Comparison of ENCODE assay signal across 8 cellular contexts in genomic region chr16:31713945-31714898, GRCh38.
DNase-seq lines count a peak whose midpoint lies in the region; ATAC-seq and TF ChIP-seq lines count a peak whose summit lies in the region.

No MANE protein-coding gene starts in this region.

- ATAC-seq in upper lobe of left lung (ENCODE audit: low FRiP score in 2 of 2) (no peak), GM21619 (IDR thresholded peaks at IDR 0.05; ENCODE audit: unreplicated experiment) (no peak), GM21447 (IDR thresholded peaks at IDR 0.05; ENCODE audit: unreplicated experiment) (no peak)

- peaks cover 35% of the 10 kb centered on the region for H3K4me1 Mint-ChIP-seq in brain

- H3K4me3 ChIP-seq in lower leg skin (ENCODE audit: low read depth, poor library complexity, severe bottlenecking) = peak overlapping the region; percentile 90
- H3K4me3 ChIP-seq in upper lobe of left lung = peak overlapping the region; percentile 43 to 94 (median 85)

- H3K27ac ChIP-seq in KOPT-K1 (ENCODE audit: low read depth, low read length, poor library complexity, severe bottlenecking) (peak overlapping the region; percentile 87), upper lobe of left lung (peak overlapping the region; percentile 96 to 97 (median 96))

- peak overlapping the region; percentile 100 for H3K4me3 Mint-ChIP-seq in brain

- H3K9me3 ChIP-seq in KOPT-K1 (ENCODE audit: insufficient read depth, low read length, poor library complexity, severe bottlenecking) = peaks cover 19% of the 10 kb centered on the region
- no peaks in the 10 kb centered on the region for H3K9me3 ChIP-seq in upper lobe of left lung

- peaks cover 35% of the 10 kb centered on the region for H3K36me3 ChIP-seq in KOPT-K1 (ENCODE audit: insufficient read depth, low read length)
- peaks cover 0 to 5% (median under 1%) of the 10 kb centered on the region in 4 donors for H3K36me3 ChIP-seq in upper lobe of left lung

- peaks cover 11 to 22% (median 14%) of the 10 kb centered on the region in 4 donors for H3K4me1 ChIP-seq in upper lobe of left lung

- DNase-seq in COLO668 (lab: John Stamatoyannopoulos, UW; ENCODE audit: unreplicated experiment) = peak; percentile 10
- peak in 1 of 2 donors; percentile 81 for DNase-seq in lower leg skin (ENCODE audit: low spot score in 2 of 2)
- DNase-seq in upper lobe of left lung = no peak
- no peak for DNase-seq in NCI-H2196 treated with DMSO at 0.1 percent for 48 hours (lab: John Stamatoyannopoulos, UW; ENCODE audit: unreplicated experiment)

- intact Hi-C loops in lower leg skin (cut with DNase I; ENCODE audit: low total_unique reads) = no loop called here

- H3K27me3 ChIP-seq in upper lobe of left lung = no peaks in the 10 kb centered on the region

- peaks cover 52% of the 10 kb centered on the region for H3K36me3 Mint-ChIP-seq in brain

- 43 to 49% methylated on average over 12 of the region's 12 CpGs for WGBS in lower leg skin, 2 donors
- WGBS in upper lobe of left lung, 2 donors = 53 to 59% methylated on average over 12 of the region's 12 CpGs

- peak overlapping the region; percentile 94 to 100 (median 100) for H3K27ac Mint-ChIP-seq in brain

- no peak for TF ChIP-seq POLR2A in lower leg skin (IDR thresholded peaks at IDR 0.05)
- no peak for TF ChIP-seq POLR2A in upper lobe of left lung (IDR thresholded peaks at IDR 0.05)

- no peak for TF ChIP-seq EP300 in upper lobe of left lung (IDR thresholded peaks at IDR 0.05)

- peaks cover 3 to 30% (median 9%) of the 10 kb centered on the region in 5 experiments for H3K9me3 Mint-ChIP-seq in brain

- TF ChIP-seq CTCF in brain (conservative IDR thresholded peaks at IDR 0.05) = peak in 1 of 2 experiments; percentile 61
- TF ChIP-seq CTCF in lower leg skin (IDR thresholded peaks at IDR 0.05) = no peak
- TF ChIP-seq CTCF in upper lobe of left lung (IDR thresholded peaks at IDR 0.05) = no peak

- H3K27me3 Mint-ChIP-seq in brain = peaks cover 9% of the 10 kb centered on the region
